12 cellular contexts compared by ENCODE assay signal in genomic region chr4:38040619-38041018, GRCh38.
"Had no signal": no experiment of that assay in that cellular context is flagged by ENCODE, and none has a peak within 500 bp of the region (broad histone marks: within the 10 kb centered on the region; RNA-seq: fewer than 3 reads in every experiment).

No MANE protein-coding gene starts in this region.

- ATAC-seq: heart left ventricle, left colon, natural killer cell had no signal

- H3K4me1 ChIP-seq: right atrium auricular region had no signal

- H3K9me3 ChIP-seq: heart left ventricle, ovary, right atrium auricular region, uterus had no signal

- H3K4me3 ChIP-seq: heart left ventricle, ovary, right atrium auricular region, uterus had no signal

- H3K36me3 ChIP-seq: ovary, uterus had no signal

- H3K27ac ChIP-seq: heart left ventricle, ovary, right atrium auricular region, uterus had no signal

- H3K27me3 ChIP-seq: heart left ventricle, ovary, right atrium auricular region, uterus had no signal

- DNase-seq: dermis blood vessel endothelial cell; heart left ventricle; hippocampal formation; left colon; natural killer cell; nucleus accumbens; ovary; small intestine; stimulated activated CD4-positive, alpha-beta T cell treated with anti-CD3 and anti-CD28 coated beads, Interleukin-12 subunit alpha, Interleukin-12 subunit beta, amount 100 ng/mL, for 4 hours; stimulated activated naive CD4-positive, alpha-beta T cell; uterus had no signal
